Comparison of ENCODE assay signal across 33 cellular contexts in genomic region chr5:44914221-44914620, GRCh38.
"Had no signal": no experiment of that assay in that cellular context is flagged by ENCODE, and none has a peak within 500 bp of the region (broad histone marks: within the 10 kb centered on the region; RNA-seq: fewer than 3 reads in every experiment).

No MANE protein-coding gene starts in this region.

- H3K27ac Mint-ChIP-seq: activated CD4-positive, alpha-beta memory T cell treated with anti-CD3 and anti-CD28 coated beads for 36 hours; activated CD4-positive, alpha-beta T cell treated with anti-CD3 and anti-CD28 coated beads for 36 hours; activated CD4-positive, alpha-beta T cell treated with anti-CD3 and anti-CD28 coated beads, Interleukin-2, amount 10 ng/mL, durations not matched to agents 24 days and 14 days; activated CD8-positive, alpha-beta memory T cell treated with anti-CD3 and anti-CD28 coated beads, Interleukin-2, amount 10 ng/mL, durations not matched to agents 7 days and 5 days; activated CD8-positive, alpha-beta T cell treated with anti-CD3 and anti-CD28 coated beads, Interleukin-2, amount 10 ng/mL, durations not matched to agents 7 days and 5 days; activated naive CD4-positive, alpha-beta T cell treated with anti-CD3 and anti-CD28 coated beads for 36 hours; activated naive CD4-positive, alpha-beta T cell treated with anti-CD3 and anti-CD28 coated beads, Interleukin-2, amount 50 U/mL, for 24 hours; activated naive CD8-positive, alpha-beta T cell treated with anti-CD3 and anti-CD28 coated beads for 36 hours; activated naive CD8-positive, alpha-beta T cell treated with anti-CD3 and anti-CD28 coated beads, Interleukin-2, amount 50 U/mL, for 24 hours; activated T-helper 1 cell treated with anti-CD3 and anti-CD28 coated beads, Interleukin-12 subunit alpha, Interleukin-12 subunit beta, Interleukin-2, Interleukin-4 antibody, amounts not matched to agents 30 ng/mL and 10 ng/mL and 1 ng/mL, durations not matched to agents 14 hours and 24 hours and 36 hours; activated T-helper 2 cell treated with anti-CD3 and anti-CD28 coated beads, Interferon-gamma antibody, Interleukin-2, Interleukin-4, amounts not matched to agents 10 μg/mL and 5 μg/mL and 100 μg/mL, durations not matched to agents 14 hours and 24 hours and 36 hours; effector memory CD8-positive, alpha-beta T cell had no signal

- H3K27me3 ChIP-seq: adrenal gland, body of pancreas, esophagus muscularis mucosa, foreskin keratinocyte, gastrocnemius medialis, heart right ventricle, hepatocyte had no signal

- H3K4me3 Mint-ChIP-seq: activated CD4-positive, alpha-beta memory T cell treated with anti-CD3 and anti-CD28 coated beads for 36 hours; activated CD4-positive, alpha-beta T cell treated with anti-CD3 and anti-CD28 coated beads for 36 hours; activated CD4-positive, alpha-beta T cell treated with anti-CD3 and anti-CD28 coated beads, Interleukin-2, amount 10 ng/mL, durations not matched to agents 24 days and 14 days; activated CD8-positive, alpha-beta memory T cell treated with anti-CD3 and anti-CD28 coated beads, Interleukin-2, amount 10 ng/mL, durations not matched to agents 7 days and 5 days; activated CD8-positive, alpha-beta T cell treated with anti-CD3 and anti-CD28 coated beads, Interleukin-2, amount 10 ng/mL, durations not matched to agents 7 days and 5 days; activated naive CD4-positive, alpha-beta T cell treated with anti-CD3 and anti-CD28 coated beads for 36 hours; activated naive CD4-positive, alpha-beta T cell treated with anti-CD3 and anti-CD28 coated beads, Interleukin-2, amount 50 U/mL, for 24 hours; activated naive CD8-positive, alpha-beta T cell treated with anti-CD3 and anti-CD28 coated beads for 36 hours; activated naive CD8-positive, alpha-beta T cell treated with anti-CD3 and anti-CD28 coated beads, Interleukin-2, amount 50 U/mL, for 24 hours; activated T-helper 1 cell treated with anti-CD3 and anti-CD28 coated beads, Interleukin-12 subunit alpha, Interleukin-12 subunit beta, Interleukin-2, Interleukin-4 antibody, amounts not matched to agents 30 ng/mL and 10 ng/mL and 1 ng/mL, durations not matched to agents 14 hours and 24 hours and 36 hours; effector memory CD8-positive, alpha-beta T cell had no signal

- H3K9me3 Mint-ChIP-seq: activated CD4-positive, alpha-beta memory T cell treated with anti-CD3 and anti-CD28 coated beads for 36 hours; activated CD4-positive, alpha-beta T cell treated with anti-CD3 and anti-CD28 coated beads, Interleukin-2, amount 10 ng/mL, durations not matched to agents 24 days and 14 days; activated naive CD4-positive, alpha-beta T cell treated with anti-CD3 and anti-CD28 coated beads for 36 hours; activated naive CD8-positive, alpha-beta T cell treated with anti-CD3 and anti-CD28 coated beads for 36 hours; activated T-helper 2 cell treated with anti-CD3 and anti-CD28 coated beads, Interferon-gamma antibody, Interleukin-2, Interleukin-4, amounts not matched to agents 10 μg/mL and 5 μg/mL and 100 μg/mL, durations not matched to agents 14 hours and 24 hours and 36 hours had no signal

- H2AFZ ChIP-seq: hepatocyte had no signal

- H3K9me3 ChIP-seq: adrenal gland, body of pancreas, esophagus muscularis mucosa, gastrocnemius medialis, heart right ventricle had no signal

- H3K27ac ChIP-seq: adrenal gland, body of pancreas, esophagus muscularis mucosa, foreskin keratinocyte, gastrocnemius medialis, heart right ventricle, hepatocyte had no signal

- H3K4me3 ChIP-seq: adrenal gland, body of pancreas, esophagus muscularis mucosa, gastrocnemius medialis, heart right ventricle, hepatocyte had no signal

- H3K4me1 ChIP-seq: adrenal gland, body of pancreas, foreskin keratinocyte, gastrocnemius medialis, heart right ventricle had no signal

- H3K36me3 Mint-ChIP-seq: activated CD4-positive, alpha-beta memory T cell treated with anti-CD3 and anti-CD28 coated beads for 36 hours; activated CD8-positive, alpha-beta memory T cell treated with anti-CD3 and anti-CD28 coated beads, Interleukin-2, amount 10 ng/mL, durations not matched to agents 7 days and 5 days; activated naive CD4-positive, alpha-beta T cell treated with anti-CD3 and anti-CD28 coated beads, Interleukin-2, amount 50 U/mL, for 24 hours; activated naive CD8-positive, alpha-beta T cell treated with anti-CD3 and anti-CD28 coated beads for 36 hours had no signal

- H3K4me2 ChIP-seq: hepatocyte had no signal

- DNase-seq: activated CD4-positive, alpha-beta memory T cell treated with anti-CD3 and anti-CD28 coated beads for 36 hours; activated CD4-positive, alpha-beta T cell treated with anti-CD3 and anti-CD28 coated beads for 36 hours; activated CD4-positive, alpha-beta T cell treated with anti-CD3 and anti-CD28 coated beads, Interleukin-2, amount 10 ng/mL, durations not matched to agents 24 days and 14 days; activated CD4-positive, CD25-positive, alpha-beta regulatory T cell; activated CD4-positive, CD25-positive, alpha-beta regulatory T cell treated with anti-CD3 and anti-CD28 coated beads, Interleukin-2, amount 50 U/mL, for 72 hours; activated CD8-positive, alpha-beta memory T cell treated with anti-CD3 and anti-CD28 coated beads, Interleukin-2, amount 10 ng/mL, durations not matched to agents 7 days and 5 days; activated CD8-positive, alpha-beta memory T cell treated with anti-CD3 and anti-CD28 coated beads, Interleukin-2, amount 50 U/mL, for 4 hours; activated CD8-positive, alpha-beta T cell treated with anti-CD3 and anti-CD28 coated beads, Interleukin-2, amount 10 ng/mL, durations not matched to agents 7 days and 5 days; activated effector memory CD4-positive, alpha-beta T cell treated with anti-CD3 and anti-CD28 coated beads, Interleukin-2, amount 50 U/mL, for 16 hours; activated naive CD4-positive, alpha-beta T cell treated with anti-CD3 and anti-CD28 coated beads for 36 hours; activated naive CD8-positive, alpha-beta T cell treated with anti-CD3 and anti-CD28 coated beads for 36 hours; activated naive CD8-positive, alpha-beta T cell treated with anti-CD3 and anti-CD28 coated beads, Interleukin-2, amount 50 U/mL, for 24 hours; activated T-cell treated with anti-CD3 and anti-CD28 coated beads, Interleukin-2, amount 50 U/mL, for 1 hour; activated T-cell treated with anti-CD3 and anti-CD28 coated beads, Interleukin-2, amount 50 U/mL, for 48 hours; adrenal gland; amygdala; aorta; body of pancreas; caudate nucleus; cortex of kidney; dermis blood vessel endothelial cell; effector CD4-positive, alpha-beta T cell; effector memory CD8-positive, alpha-beta T cell; erythroblast; gastrocnemius medialis; heart right ventricle had no signal

- H3K4me1 Mint-ChIP-seq: activated CD4-positive, alpha-beta T cell treated with anti-CD3 and anti-CD28 coated beads for 36 hours; activated CD4-positive, alpha-beta T cell treated with anti-CD3 and anti-CD28 coated beads, Interleukin-2, amount 10 ng/mL, durations not matched to agents 24 days and 14 days; activated CD8-positive, alpha-beta memory T cell treated with anti-CD3 and anti-CD28 coated beads, Interleukin-2, amount 10 ng/mL, durations not matched to agents 7 days and 5 days; activated naive CD4-positive, alpha-beta T cell treated with anti-CD3 and anti-CD28 coated beads, Interleukin-2, amount 50 U/mL, for 24 hours; activated naive CD8-positive, alpha-beta T cell treated with anti-CD3 and anti-CD28 coated beads for 36 hours; activated naive CD8-positive, alpha-beta T cell treated with anti-CD3 and anti-CD28 coated beads, Interleukin-2, amount 50 U/mL, for 24 hours had no signal

- FAIRE-seq: colon had no signal

- H3K27me3 Mint-ChIP-seq: activated CD4-positive, alpha-beta memory T cell treated with anti-CD3 and anti-CD28 coated beads for 36 hours; activated CD4-positive, alpha-beta T cell treated with anti-CD3 and anti-CD28 coated beads for 36 hours; activated CD4-positive, alpha-beta T cell treated with anti-CD3 and anti-CD28 coated beads, Interleukin-2, amount 10 ng/mL, durations not matched to agents 24 days and 14 days; activated CD8-positive, alpha-beta memory T cell treated with anti-CD3 and anti-CD28 coated beads, Interleukin-2, amount 10 ng/mL, durations not matched to agents 7 days and 5 days; activated naive CD8-positive, alpha-beta T cell treated with anti-CD3 and anti-CD28 coated beads for 36 hours; activated naive CD8-positive, alpha-beta T cell treated with anti-CD3 and anti-CD28 coated beads, Interleukin-2, amount 50 U/mL, for 24 hours; effector memory CD8-positive, alpha-beta T cell had no signal

- H3K36me3 ChIP-seq: adrenal gland, esophagus muscularis mucosa, gastrocnemius medialis, heart right ventricle had no signal

- ATAC-seq: activated CD4-positive, alpha-beta T cell treated with anti-CD3 and anti-CD28 coated beads for 36 hours; activated CD8-positive, alpha-beta memory T cell treated with anti-CD3 and anti-CD28 coated beads, Interleukin-2, amount 10 ng/mL, durations not matched to agents 7 days and 5 days; activated CD8-positive, alpha-beta T cell treated with anti-CD3 and anti-CD28 coated beads, Interleukin-2, amount 10 ng/mL, durations not matched to agents 7 days and 5 days; activated naive CD8-positive, alpha-beta T cell treated with anti-CD3 and anti-CD28 coated beads, Interleukin-2, amount 50 U/mL, for 24 hours; body of pancreas; effector memory CD8-positive, alpha-beta T cell; foreskin keratinocyte; gastrocnemius medialis; heart right ventricle had no signal

- H3K79me2 ChIP-seq: hepatocyte had no signal
